Comparison of ENCODE assay signal across 8 cellular contexts in the genomic region with DNA sequence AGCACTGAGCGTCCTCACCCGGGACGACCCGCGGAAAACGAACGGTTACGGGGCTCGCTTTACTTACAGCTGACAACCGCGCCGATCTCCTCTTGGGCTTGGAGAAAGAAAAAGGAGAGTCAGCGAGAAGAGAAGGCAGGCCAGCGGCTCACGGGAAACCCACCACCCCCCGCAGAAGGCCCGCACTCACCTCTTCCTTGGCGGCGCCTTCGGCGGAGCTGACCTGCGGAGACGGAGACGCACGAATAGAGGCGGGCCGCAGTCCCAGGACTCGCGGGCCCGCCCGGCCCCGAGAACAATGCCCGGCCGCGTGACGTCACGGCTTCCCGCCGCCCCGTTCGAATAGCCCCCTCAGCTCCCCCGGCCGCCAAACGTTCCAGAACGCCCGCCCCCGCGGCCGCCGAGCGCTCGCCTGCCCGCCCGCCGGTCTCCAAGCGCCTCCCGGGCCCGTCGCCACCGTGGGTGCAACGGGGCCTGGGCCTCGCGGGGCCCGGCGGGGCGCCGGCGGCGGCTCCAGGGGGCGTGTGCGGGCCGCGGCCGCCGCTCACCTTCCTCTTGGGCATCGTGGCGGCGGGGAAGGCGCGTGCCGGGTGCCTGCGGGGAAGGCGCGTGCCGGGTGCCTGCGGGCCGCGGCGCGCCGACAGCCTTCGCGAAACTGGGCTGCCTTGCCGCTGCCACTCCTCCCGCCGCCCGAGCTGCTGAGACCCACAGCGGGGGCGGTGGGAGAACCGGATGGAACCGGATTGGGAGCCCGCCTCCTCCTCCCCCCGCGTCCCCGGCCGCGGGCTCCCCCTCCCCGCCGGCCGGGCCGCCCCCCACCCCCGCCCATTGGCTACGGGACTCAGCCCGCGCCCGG. TPM values are rescaled to one million over a fixed set of nuclear protein-coding genes. Genes with fewer than 3 reads are reported as not detected.
DNase-seq lines count a peak whose midpoint lies in the region; TF ChIP-seq lines count a peak whose summit lies in the region.

A gene with protein sequence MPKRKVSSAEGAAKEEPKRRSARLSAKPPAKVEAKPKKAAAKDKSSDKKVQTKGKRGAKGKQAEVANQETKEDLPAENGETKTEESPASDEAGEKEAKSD (minus strand): TSS at position 734 of the 856 bp plus-strand sequence. CDS start 171 bp downstream, at position 563.

- peaks cover 0 to 45% (median 8%) of the 10 kb centered on the region in 3 donors for H3K36me3 Mint-ChIP-seq in CD8-positive, alpha-beta memory T cell

- peak within 1 kb of the TSS; percentile 61 for H2BK5ac ChIP-seq in mesendoderm (ENCODE audit: low read length)

- H3K4me3 ChIP-seq in CD8-positive, alpha-beta memory T cell (ENCODE audit: low read length): peak within 1 kb of the TSS; percentile 97
- peak within 1 kb of the TSS; percentile 70 for H3K4me3 ChIP-seq in effector memory CD4-positive, alpha-beta T cell (ENCODE audit: insufficient read depth, low read depth, low read length, poor library complexity, severe bottlenecking)
- H3K4me3 ChIP-seq in mesendoderm (ENCODE audit: low read length): peak within 1 kb of the TSS; percentile 96

- H3K9ac ChIP-seq in mesendoderm (ENCODE audit: low read length): peak within 1 kb of the TSS; percentile 99

- H2BK120ac ChIP-seq in mesendoderm (ENCODE audit: low read depth, low read length): peak within 1 kb of the TSS; percentile 95

- peaks cover 37 to 46% (median 38%) of the 10 kb centered on the region in 3 donors for H3K4me1 Mint-ChIP-seq in CD8-positive, alpha-beta memory T cell

- peaks cover 3% of the 10 kb centered on the region for H3K79me1 ChIP-seq in mesendoderm (ENCODE audit: low read length)

- CTCF ChIA-PET in CD8-positive, alpha-beta memory T cell (lab: Charles Lee): interaction anchor here (0.9 to 5.0 kb wide), 6 partner anchors 27 to 45 kb away, joined by 3 to 30 read pairs (median 3); a partner anchor contains a TSS

- peaks cover 14% of the 10 kb centered on the region for H3K36me3 ChIP-seq in CD8-positive, alpha-beta memory T cell (ENCODE audit: insufficient read depth, low read length)
- peaks cover 5% of the 10 kb centered on the region for H3K36me3 ChIP-seq in effector memory CD4-positive, alpha-beta T cell (ENCODE audit: control insufficient read depth, insufficient read depth, low read length)
- H3K36me3 ChIP-seq in mesendoderm (ENCODE audit: control insufficient read depth, insufficient read depth, low read length): peaks cover 3% of the 10 kb centered on the region

- POLR2A ChIA-PET in CD8-positive, alpha-beta memory T cell (lab: Charles Lee): interaction anchor here (0.6 to 5.2 kb wide), 8 partner anchors 21 to 165 kb away, joined by 3 to 88 read pairs (median 6); a partner anchor contains a TSS

- peaks cover 28% of the 10 kb centered on the region for H3K79me2 ChIP-seq in mesendoderm (ENCODE audit: control insufficient read depth, insufficient read depth, low read length)

- TF ChIP-seq CTCF in GM20000 (IDR thresholded peaks at IDR 0.05; ENCODE audit: extremely low read depth, missing control alignments): no peak

- H2BK15ac ChIP-seq in mesendoderm (replicated peaks; ENCODE audit: low read depth): no peak within 1 kb of the TSS

- H3K4ac ChIP-seq in mesendoderm (ENCODE audit: low read depth, low read length): peak within 1 kb of the TSS; percentile 95

- no peaks in the 10 kb centered on the region for H3K9me3 ChIP-seq in CD8-positive, alpha-beta memory T cell (ENCODE audit: low read length)
- H3K9me3 ChIP-seq in effector memory CD4-positive, alpha-beta T cell (ENCODE audit: control insufficient read depth, low read length): no peaks in the 10 kb centered on the region

- H3K56ac ChIP-seq in mesendoderm (ENCODE audit: low read length): peak within 1 kb of the TSS; percentile 98

- peak within 1 kb of the TSS; percentile 97 to 99 (median 98) for H3K27ac Mint-ChIP-seq in CD8-positive, alpha-beta memory T cell

- peak within 1 kb of the TSS; percentile 85 for H3K23ac ChIP-seq in mesendoderm (ENCODE audit: low read length)

- H3K4me2 ChIP-seq in mesendoderm (ENCODE audit: low read length): peak within 1 kb of the TSS; percentile 83

- peak within 1 kb of the TSS; percentile 93 to 99 (median 96) for H3K4me3 Mint-ChIP-seq in CD8-positive, alpha-beta memory T cell

- peaks cover 0 to 2% (median 0%) of the 10 kb centered on the region in 5 donors for H3K9me3 Mint-ChIP-seq in CD8-positive, alpha-beta memory T cell

- H3K27me3 ChIP-seq in CD8-positive, alpha-beta memory T cell (ENCODE audit: insufficient read depth, low read length, poor library complexity, severe bottlenecking): no peaks in the 10 kb centered on the region
- no peaks in the 10 kb centered on the region for H3K27me3 ChIP-seq in effector memory CD4-positive, alpha-beta T cell (replicated peaks; ENCODE audit: control insufficient read depth, insufficient read depth, low read length, poor library complexity, severe bottlenecking)
- no peaks in the 10 kb centered on the region for H3K27me3 ChIP-seq in mesendoderm (ENCODE audit: insufficient read depth, low read length, poor library complexity)

- H3K27ac ChIP-seq in CD8-positive, alpha-beta memory T cell (ENCODE audit: low read depth, low read length): peak within 1 kb of the TSS; percentile 94
- H3K27ac ChIP-seq in effector memory CD4-positive, alpha-beta T cell (ENCODE audit: insufficient read depth, low read length, poor library complexity, severe bottlenecking): peak within 1 kb of the TSS; percentile 82
- H3K27ac ChIP-seq in mesendoderm (ENCODE audit: low read depth, low read length): peak within 1 kb of the TSS; percentile 100

- H2AK5ac ChIP-seq in mesendoderm (ENCODE audit: low read length): no peak within 1 kb of the TSS

- H3K4me1 ChIP-seq in CD8-positive, alpha-beta memory T cell (ENCODE audit: insufficient read depth, low read length): peaks cover 32% of the 10 kb centered on the region
- H3K4me1 ChIP-seq in effector memory CD4-positive, alpha-beta T cell (ENCODE audit: control insufficient read depth, insufficient read depth, low read length, poor library complexity, severe bottlenecking): peaks cover 12% of the 10 kb centered on the region
- peaks cover 6% of the 10 kb centered on the region for H3K4me1 ChIP-seq in mesendoderm (ENCODE audit: control insufficient read depth, low read depth, low read length)

- no CpG with 5 or more reads among the region's 116 CpGs for WGBS in mesendoderm (ENCODE audit: extremely low coverage, insufficient coverage, low lambda C conversion rate)

- no peak within 1 kb of the TSS for H4K5ac ChIP-seq in mesendoderm (ENCODE audit: low read length)

- peak within 1 kb of the TSS; percentile 97 for H4K8ac ChIP-seq in mesendoderm (ENCODE audit: low read depth, low read length)

- peak within 1 kb of the TSS; percentile 99 for H3K18ac ChIP-seq in mesendoderm (ENCODE audit: low read length)

- peak; percentile 84 to 92 (median 88) for DNase-seq in CD8-positive, alpha-beta memory T cell
- DNase-seq in GM20000 (ENCODE audit: low spot score) (peak; percentile 82), HT-29 (ENCODE audit: low spot score) (peak; percentile 79), mesendoderm (peak; percentile 94)
- peak; percentile 96 for DNase-seq in NK-92 treated with Interleukin-12 subunit alpha and Interleukin-12 subunit beta, amount 100 ng/mL, for 24 hours (lab: John Stamatoyannopoulos, UW)
- peak; percentile 93 for DNase-seq in activated CD8-positive, alpha-beta memory T cell treated with anti-CD3 and anti-CD28 coated beads for 24 hours
- DNase-seq in effector memory CD4-positive, alpha-beta T cell: peak; percentile 82 to 85 (median 83)
- peak; percentile 74 for DNase-seq in stimulated activated CD8-positive, alpha-beta memory T cell treated with anti-CD3 and anti-CD28 coated beads, Interleukin-15, amount 100 ng/mL, for 1 hour (ENCODE audit: low read depth)

- peaks cover 3 to 6% of the 10 kb centered on the region in 2 donors for H3K27me3 Mint-ChIP-seq in CD8-positive, alpha-beta memory T cell

RNA-seq across cellular contexts. Expression of the gene that starts here (rescaled TPM):
- 100 to 1,000 TPM; 420 to 421 TPM for total RNA-seq in CD8-positive, alpha-beta memory T cell
- polyA plus RNA-seq in CD8-positive, alpha-beta memory T cell: 201 TPM
- 132 and 165 TPM in 2 replicates for total RNA-seq in HT-29 (2014; rRNA removed; shearing (Covaris generic))
- polyA plus RNA-seq in mesendoderm (2013, experiment 1 of 2): 582 TPM
- polyA plus RNA-seq in mesendoderm (2013, experiment 2 of 2): 578 TPM

Comparison
In these comparisons a context has a peak if more than half of its experiments do, and no peak if none do; other contexts are left out.
1. Peak in every context shown above with its lines: DNase-seq, H3K4me3 ChIP-seq and H3K27ac ChIP-seq.